In genomic region chr7:151083824-151084160, GRCh38 we compare ENCODE assay signal across 1 cellular context.
TF ChIP-seq lines count a peak whose summit lies in the region.

No MANE protein-coding gene starts in this region.

TF ChIP-seq in HCT116, 20 proteins besides CTCF, POLR2A, EP300 and RAD21 (continued from another document):
- TF ChIP-seq SP1 (IDR thresholded peaks at IDR 0.05; ENCODE audit: low read depth), result no peak
- no peak for TF ChIP-seq CEBPB (IDR thresholded peaks at IDR 0.05; ENCODE audit: low read depth)
- no peak for TF ChIP-seq ZBTB33 (IDR thresholded peaks at IDR 0.05; ENCODE audit: extremely low read depth, insufficient replicate concordance, low read length)
- TF ChIP-seq POLR2AphosphoS5 (IDR thresholded peaks at IDR 0.05; ENCODE audit: low read depth, low read length), result no peak
- TF ChIP-seq FOSL1 (IDR thresholded peaks at IDR 0.05; ENCODE audit: low read depth), result no peak
- no peak for TF ChIP-seq TCF7L2 (IDR thresholded peaks at IDR 0.05; ENCODE audit: borderline replicate concordance, extremely low read depth, insufficient read depth, insufficient read length)
- TF ChIP-seq EZH2phosphoT487 (IDR thresholded peaks at IDR 0.05; ENCODE audit: borderline replicate concordance), result no peak
- no peak for TF ChIP-seq ATF3 (IDR thresholded peaks at IDR 0.05)
- TF ChIP-seq JUND (IDR thresholded peaks at IDR 0.05), result no peak
- no peak for TF ChIP-seq ZNF274 (IDR thresholded peaks at IDR 0.05; ENCODE audit: low read depth, low read length)
- no peak for TF ChIP-seq EZH2 (IDR thresholded peaks at IDR 0.05)
- TF ChIP-seq YY1 (IDR thresholded peaks at IDR 0.05; ENCODE audit: extremely low read depth, insufficient replicate concordance, low read depth, low read length), result no peak
